Comparison of ENCODE assay signal across 8 cellular contexts in the genomic region with DNA sequence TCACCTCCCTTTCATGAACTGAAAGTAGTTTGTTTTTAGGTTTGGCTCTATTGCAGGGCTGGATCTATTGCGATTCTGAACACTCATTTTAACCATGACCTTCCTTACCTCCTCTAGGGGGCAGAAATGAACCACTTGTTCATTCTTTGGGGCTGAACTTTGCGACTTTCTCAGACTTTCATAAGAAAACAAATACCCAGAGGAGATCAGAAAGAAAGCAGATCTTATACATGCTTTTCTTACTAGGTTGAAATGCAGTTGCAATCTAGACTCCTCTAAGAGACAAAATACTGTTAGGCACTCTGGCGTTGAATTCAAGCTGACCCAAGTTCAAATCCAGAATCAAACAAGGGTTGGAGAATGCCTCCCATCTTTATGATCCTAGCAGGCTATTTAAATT. TPM values are rescaled to one million over a fixed set of nuclear protein-coding genes. Genes with fewer than 3 reads are reported as not detected.
DNase-seq lines count a peak whose midpoint lies in the region; ATAC-seq, FAIRE-seq and TF ChIP-seq lines count a peak whose summit lies in the region.

No MANE protein-coding gene starts in this region.

- POLR2A ChIA-PET in CD4-positive, alpha-beta T cell (lab: Charles Lee), result interaction anchor here (1.1 kb wide), 1 partner anchor 92 kb away, joined by 3 read pairs; no protein-coding TSS in a partner anchor

- H3K9me1 ChIP-seq in keratinocyte (ENCODE audit: control insufficient read depth, extremely low read depth, insufficient read depth, low read length), result no peaks in the 10 kb centered on the region

- intact Hi-C loops in CD4-positive, alpha-beta T cell (cut with DNase I, micrococcal nuclease), result loop anchor here (1.0 to 10.0 kb wide), 3 partner anchors 93 to 313 kb away; partner anchors contain the start of gene FNTB (in 1 of the 2)
- intact Hi-C loops in mammary epithelial cell (cut with micrococcal nuclease), result loop anchor here (1.0 to 5.0 kb wide), 3 partner anchors 36 to 221 kb away; no protein-coding TSS in a partner anchor

- H3K36me3 ChIP-seq in H7 (replicated peaks; ENCODE audit: control insufficient read depth, insufficient read depth, low read length) (no peaks in the 10 kb centered on the region), mammary epithelial cell (ENCODE audit: insufficient read depth, low read length) (no peaks in the 10 kb centered on the region), keratinocyte (ENCODE audit: control insufficient read depth in 2 of 2, extremely low read depth in 1 of 2, insufficient read depth in 2 of 2, low read length in 2 of 2) (no peaks in the 10 kb centered on the region), thoracic aorta (no peaks in the 10 kb centered on the region)

- DNase-seq in CD4-positive, alpha-beta T cell, result no peak
- DNase-seq in H7 (peak; percentile 75), NCI-H82 treated with DMSO at 0.1 percent for 48 hours (lab: John Stamatoyannopoulos, UW; ENCODE audit: unreplicated experiment) (peak; percentile 7), mammary epithelial cell (peak; percentile 60), keratinocyte (ENCODE audit: low read depth, low spot score) (no peak), thoracic aorta (ENCODE audit: low spot score) (no peak)

- no peaks in the 10 kb centered on the region for H3K79me2 ChIP-seq in mammary epithelial cell (ENCODE audit: insufficient read depth, low read length)
- H3K79me2 ChIP-seq in keratinocyte (ENCODE audit: control insufficient read depth, insufficient read depth, low read length), result no peaks in the 10 kb centered on the region

- H3K27me3 ChIP-seq in CD4-positive, alpha-beta T cell (ENCODE audit: control insufficient read depth, insufficient read depth, low read length), result no peaks in the 10 kb centered on the region
- H3K27me3 ChIP-seq in H7 (ENCODE audit: control insufficient read depth, insufficient read depth, low read length) (no peaks in the 10 kb centered on the region), mammary epithelial cell (ENCODE audit: insufficient read depth, low read length) (no peaks in the 10 kb centered on the region), keratinocyte (ENCODE audit: control insufficient read depth, extremely low read depth, insufficient read depth, low read length) (no peaks in the 10 kb centered on the region), thoracic aorta (replicated peaks; ENCODE audit: insufficient read depth) (no peaks in the 10 kb centered on the region)

- in situ Hi-C loops in mammary epithelial cell (cut with MboI; ENCODE audit: low sequenced_read_pairs in 2 of 2), result loop anchor here (5.0 to 25.0 kb wide), 4 partner anchors 86 to 216 kb away; partner anchors contain the start of gene SPTB (in 1 of the 2)

- peak; percentile 56 for FAIRE-seq in keratinocyte (lab: Jason Lieb, UNC)

- dilution Hi-C loops in mammary epithelial cell (cut with HindIII; ENCODE audit: low sequenced_read_pairs), result loop anchor here (5.0 to 25.0 kb wide), 2 partner anchors 86 to 241 kb away; partner anchors contain the start of gene CHURC1
- dilution Hi-C loops in keratinocyte (cut with MboI; ENCODE audit: extremely low pct_ligation_motif_present, low sequenced_read_pairs), result no loop called here

- CTCF ChIA-PET in CD4-positive, alpha-beta T cell (lab: Charles Lee), result interaction anchor here (0.9 to 2.6 kb wide), 6 partner anchors 85 to 220 kb away, joined by 3 to 11 read pairs (median 4); no protein-coding TSS in a partner anchor
- CTCF ChIA-PET in mammary epithelial cell (lab: Charles Lee; ENCODE audit: low non-redundant PET), result no interaction called here

- peak; percentile 62 for ATAC-seq in CD4-positive, alpha-beta T cell (ENCODE audit: poor library complexity)
- ATAC-seq in thoracic aorta (ENCODE audit: insufficient number of reproducible peaks, low FRiP score, low read depth) (no peak), GM18517 (IDR thresholded peaks at IDR 0.05; ENCODE audit: unreplicated experiment) (no peak)
- no peak for ATAC-seq in activated CD4-positive, CD25-positive, alpha-beta regulatory T cell treated with anti-CD3 and anti-CD28 coated beads, Interleukin-2, amount 50 U/mL, for 24 hours

- BruUV-seq in mammary epithelial cell (replicated peaks; lab: Mats Ljungman, UMichigan), result no TSS peak

- no peaks in the 10 kb centered on the region for H3K9me3 Mint-ChIP-seq in CD4-positive, alpha-beta T cell

- H3K4me3 ChIP-seq in H7 (ENCODE audit: insufficient read depth, low read depth, low read length), result no peak overlapping the region
- no peak overlapping the region for H3K4me3 ChIP-seq in mammary epithelial cell (replicated peaks in 1 of 3; ENCODE audit: insufficient read depth in 1 of 3, low read depth in 2 of 3, low read length in 3 of 3)
- no peak overlapping the region for H3K4me3 ChIP-seq in keratinocyte (ENCODE audit: control insufficient read depth in 2 of 3, extremely low read depth in 1 of 3, insufficient read depth in 2 of 3, low read depth in 1 of 3, low read length in 3 of 3)
- H3K4me3 ChIP-seq in thoracic aorta, result no peak overlapping the region

- H3K9ac ChIP-seq in mammary epithelial cell (ENCODE audit: insufficient read depth, low read length) (no peak overlapping the region), keratinocyte (ENCODE audit: control insufficient read depth, extremely low read depth, insufficient read depth, low read length) (no peak overlapping the region)

- no peak overlapping the region for H3K27ac ChIP-seq in CD4-positive, alpha-beta T cell (ENCODE audit: low read depth, low read length)
- H3K27ac ChIP-seq in mammary epithelial cell (ENCODE audit: insufficient read depth, low read depth, low read length) (no peak overlapping the region), keratinocyte (ENCODE audit: control insufficient read depth, insufficient read depth, low read length) (no peak overlapping the region), thoracic aorta (no peak overlapping the region)

- H4K20me1 ChIP-seq in mammary epithelial cell (ENCODE audit: insufficient read depth, low read length) (no peaks in the 10 kb centered on the region), keratinocyte (ENCODE audit: control insufficient read depth, extremely low read depth, insufficient read depth, low read length) (no peaks in the 10 kb centered on the region)

- no peaks in the 10 kb centered on the region for H3K36me3 Mint-ChIP-seq in CD4-positive, alpha-beta T cell (ENCODE audit: low read depth)

- H3K27me3 Mint-ChIP-seq in CD4-positive, alpha-beta T cell, result no peaks in the 10 kb centered on the region

- peak; percentile 65 for TF ChIP-seq CTCF in CD4-positive, alpha-beta T cell (IDR thresholded peaks at IDR 0.05)
- TF ChIP-seq CTCF in mammary epithelial cell (conservative IDR thresholded peaks at IDR 0.05 in 1 of 2, IDR thresholded peaks at IDR 0.05 in 1 of 2; ENCODE audit: extremely low read depth in 1 of 2, insufficient read depth in 1 of 2, low read depth in 1 of 2, low read length in 2 of 2) (peak; percentile 72 to 82), keratinocyte (optimal IDR thresholded peaks at IDR 0.05 in 1 of 3, IDR thresholded peaks at IDR 0.05 in 1 of 3, conservative IDR thresholded peaks at IDR 0.05 in 1 of 3; ENCODE audit: extremely low read depth in 1 of 3, insufficient read depth in 2 of 3, low read length in 3 of 3) (peak; percentile 57 to 66 (median 63)), thoracic aorta (IDR thresholded peaks at IDR 0.05) (peak; percentile 69)

- WGBS in mammary epithelial cell (ENCODE audit: low coverage, missing lambda C conversion rate), result 13% methylated on average over 3 of the region's 3 CpGs

- H2AFZ ChIP-seq in mammary epithelial cell (ENCODE audit: low read depth, low read length) (no peak overlapping the region), keratinocyte (ENCODE audit: control insufficient read depth, low read length) (no peak overlapping the region)

- peaks cover 28% of the 10 kb centered on the region for H3K4me1 Mint-ChIP-seq in CD4-positive, alpha-beta T cell (ENCODE audit: low read depth)

- H3K4me2 ChIP-seq in mammary epithelial cell (ENCODE audit: insufficient read depth, low read depth, low read length) (no peak overlapping the region), keratinocyte (ENCODE audit: control insufficient read depth, extremely low read depth, insufficient read depth, low read depth, low read length) (no peak overlapping the region)

- no peaks in the 10 kb centered on the region for H3K9me3 ChIP-seq in CD4-positive, alpha-beta T cell (ENCODE audit: control insufficient read depth, low read length)
- H3K9me3 ChIP-seq in mammary epithelial cell (replicated peaks; ENCODE audit: insufficient read depth, low read length) (no peaks in the 10 kb centered on the region), keratinocyte (ENCODE audit: control insufficient read depth, low read depth, low read length) (no peaks in the 10 kb centered on the region), thoracic aorta (no peaks in the 10 kb centered on the region)

- no peak overlapping the region for H3K27ac Mint-ChIP-seq in CD4-positive, alpha-beta T cell

- H3K4me3 Mint-ChIP-seq in CD4-positive, alpha-beta T cell, result no peak overlapping the region

- peaks cover 27% of the 10 kb centered on the region for H3K4me1 ChIP-seq in mammary epithelial cell (ENCODE audit: insufficient read depth, low read length)
- peaks cover 26% of the 10 kb centered on the region for H3K4me1 ChIP-seq in keratinocyte (ENCODE audit: control insufficient read depth, extremely low read depth, insufficient read depth, low read length)
- H3K4me1 ChIP-seq in thoracic aorta (ENCODE audit: control insufficient read depth in 1 of 2, low read depth in 2 of 2), result peaks cover 0 to 5% of the 10 kb centered on the region in 2 donors

RNA-seq across cellular contexts. Expression of gene PLEKHG3, which starts 32.6 kb away (rescaled TPM):
- 10 to 100 TPM; 12.1 to 13.3 TPM for total RNA-seq in CD4-positive, alpha-beta T cell
- 36.7 and 47.0 TPM in 2 replicates for total RNA-seq in H7 (2014; rRNA removed; shearing (Covaris generic))
- 100 to 1,000 TPM in 1 of 2 donors, 10 to 100 TPM in 1; 47.8 to 137 TPM for total RNA-seq in mammary epithelial cell
- 68.7 TPM for polyA plus RNA-seq in mammary epithelial cell
- 80.7 TPM for polyA minus RNA-seq in mammary epithelial cell
- 71.0 to 89.1 TPM (median 73.2 TPM) in 3 replicates for polyA plus RNA-seq in keratinocyte
- polyA plus RNA-seq in keratinocyte (2011; ENCODE audit: low read depth), result 19.7 TPM
- polyA plus RNA-seq in keratinocyte (2011; cell fraction: cytosol; rRNA removed), result 49.2 and 65.2 TPM in 2 replicates
- polyA plus RNA-seq in keratinocyte (2011; cell fraction: nucleus; rRNA removed), result 171 and 186 TPM in 2 replicates
- polyA plus RNA-seq in keratinocyte (2012; ENCODE audit: low replicate concordance), result 36.9 and 94.1 TPM in 2 replicates
- 96.2 to 104 TPM (median 102 TPM) in 3 replicates for polyA minus RNA-seq in keratinocyte
- 107 TPM for polyA minus RNA-seq in keratinocyte (2011; cell fraction: cytosol; rRNA and poly(A)+ RNA removed)
- 103 and 143 TPM in 2 replicates for polyA minus RNA-seq in keratinocyte (2011; cell fraction: nucleus; rRNA and poly(A)+ RNA removed)
- 10 to 100 TPM; 63.2 to 71.5 TPM for total RNA-seq in thoracic aorta

Comparison
In these comparisons a context has a peak if more than half of its experiments do, and no peak if none do; other contexts are left out.
1. DNase-seq: peak in H7 (single experiment), NCI-H82 treated with DMSO at 0.1 percent for 48 hours (single experiment) and mammary epithelial cell (single experiment); none in CD4-positive, alpha-beta T cell (0 of 10), keratinocyte (single experiment) and thoracic aorta (single experiment).
2. Peak in every context shown above with its lines, with median percentiles within 50 percentile points of each other: CTCF ChIP-seq.